In genomic region chr7:87934699-87935372, GRCh38 we compare ENCODE assay signal across 8 cellular contexts. TPM values are rescaled to one million over a fixed set of nuclear protein-coding genes. Genes with fewer than 3 reads are reported as not detected.
DNase-seq lines count a peak whose midpoint lies in the region; ATAC-seq, FAIRE-seq and TF ChIP-seq lines count a peak whose summit lies in the region.

No MANE protein-coding gene starts in this region.

- no peak overlapping the region for H2BK120ac ChIP-seq in H9 (ENCODE audit: low read depth, low read length, poor library complexity, severe bottlenecking)

- DNase-seq in Daoy (ENCODE audit: low read depth) (peak; percentile 29), H9 (peak; percentile 35), NCI-H774 (lab: John Stamatoyannopoulos, UW) (peak; percentile 7), K562 (ENCODE audit: extremely low read depth in 1 of 4, low spot score in 3 of 4) (no peak)

- H4K20me1 ChIP-seq in H9 (ENCODE audit: control insufficient read depth, insufficient read depth, insufficient read length) (no peaks in the 10 kb centered on the region), K562 (replicated peaks; ENCODE audit: control insufficient read depth, insufficient read depth, low read length) (no peaks in the 10 kb centered on the region)

- no peak overlapping the region for H2BK20ac ChIP-seq in H9 (ENCODE audit: low read depth, low read length, poor library complexity, severe bottlenecking)

- no peak overlapping the region for H3K4ac ChIP-seq in H9 (ENCODE audit: low read depth, low read length)

- H3K79me1 ChIP-seq in H9 (ENCODE audit: insufficient read depth, low read depth, low read length, poor library complexity, severe bottlenecking), result no peaks in the 10 kb centered on the region

- no peak overlapping the region for H3K23ac ChIP-seq in H9 (ENCODE audit: insufficient read length, low read depth, low read length)

- no peak overlapping the region for H2BK12ac ChIP-seq in H9 (ENCODE audit: insufficient read length, low read depth, low read length)

- in situ Hi-C loops in K562 (cut with MboI), result no loop called here

- peak overlapping the region; percentile 85 to 94 for H3K4me3 Mint-ChIP-seq in H9

- BruUV-seq in K562 (replicated peaks; lab: Mats Ljungman, UMichigan), result no TSS peak

- no peaks in the 10 kb centered on the region for H3K9me1 ChIP-seq in K562 (ENCODE audit: control insufficient read depth, insufficient read depth, low read length)

- TF ChIP-seq EP300 in K562 (IDR thresholded peaks at IDR 0.05; ENCODE audit: low read length), result no peak

- no peak overlapping the region for H4K8ac ChIP-seq in H9 (replicated peaks; ENCODE audit: insufficient read length, low read depth, low read length)

- H3K9me3 Mint-ChIP-seq in H9, result no peaks in the 10 kb centered on the region

- peak overlapping the region; percentile 87 for H3K4me2 ChIP-seq in H9 (ENCODE audit: insufficient read depth, insufficient read length, low read length)
- H3K4me2 ChIP-seq in K562 (ENCODE audit: insufficient read depth, low read length), result no peak overlapping the region
- peak overlapping the region; percentile 95 for H3K4me2 ChIP-seq in skeletal muscle satellite cell (ENCODE audit: low read length)

- H3K27me3 ChIP-seq in H9 (ENCODE audit: insufficient read depth, low read length) (no peaks in the 10 kb centered on the region), K562 (ENCODE audit: control insufficient read depth in 2 of 2, insufficient read depth in 2 of 2, low read length in 2 of 2) (peaks cover 0 to 16% of the 10 kb centered on the region in 2 experiments; a peak in 2 of 5 replicates), iPS-20b (ENCODE audit: insufficient read depth, low read length) (peaks cover 16% of the 10 kb centered on the region), skeletal muscle satellite cell (ENCODE audit: control insufficient read depth, insufficient read depth, low read length) (peaks cover 16% of the 10 kb centered on the region)

- POLR2A ChIA-PET in K562 (lab: Yijun Ruan, JAX), result interaction anchor here (0.6 to 1.3 kb wide), 2 partner anchors 28 to 41 kb away, joined by 3 read pairs; no protein-coding TSS in a partner anchor

- peaks cover 24% of the 10 kb centered on the region for H3K27me3 Mint-ChIP-seq in H9 (ENCODE audit: low read depth)

- H3K9ac ChIP-seq in H9 (ENCODE audit: extremely low read depth, insufficient read length, low read length) (peak overlapping the region; percentile 48), K562 (ENCODE audit: insufficient read depth in 1 of 2, low read depth in 2 of 2, low read length in 2 of 2) (no peak overlapping the region), iPS-20b (ENCODE audit: low read depth, low read length) (peak overlapping the region; percentile 84), skeletal muscle satellite cell (ENCODE audit: low read depth, low read length) (peak overlapping the region; percentile 53)

- no peak overlapping the region for H2AK5ac ChIP-seq in H9 (ENCODE audit: insufficient read length, low read length)

- ATAC-seq in K562 (no peak), GM18873 (IDR thresholded peaks at IDR 0.05; ENCODE audit: low FRiP score, unreplicated experiment) (no peak), HG02970 (IDR thresholded peaks at IDR 0.05; ENCODE audit: low FRiP score, unreplicated experiment) (no peak)

- no peak for TF ChIP-seq CTCF in H9 (conservative IDR thresholded peaks at IDR 0.05)
- no peak for TF ChIP-seq CTCF in K562 (IDR thresholded peaks at IDR 0.05 in 2 of 3, conservative IDR thresholded peaks at IDR 0.05 in 1 of 3; ENCODE audit: insufficient read depth in 2 of 3, low read depth in 1 of 3, low read length in 3 of 3)

- no peak overlapping the region for H3K56ac ChIP-seq in H9 (ENCODE audit: insufficient read length, low read depth, low read length)

- H4K5ac ChIP-seq in H9 (ENCODE audit: insufficient read length, low read depth, low read length), result no peak overlapping the region

- no peak overlapping the region for H2AFZ ChIP-seq in H9 (ENCODE audit: low read length)
- no peak overlapping the region for H2AFZ ChIP-seq in K562 (ENCODE audit: low read depth, low read length)

- no peaks in the 10 kb centered on the region for H3K36me3 ChIP-seq in K562 (ENCODE audit: control insufficient read depth, insufficient read depth, low read length)
- H3K36me3 ChIP-seq in iPS-20b (ENCODE audit: insufficient read depth, low read depth, low read length), result peaks cover 14% of the 10 kb centered on the region; the same call in 1 of the 2 replicates
- no peaks in the 10 kb centered on the region for H3K36me3 ChIP-seq in skeletal muscle satellite cell (ENCODE audit: insufficient read depth, low read length)

- TF ChIP-seq RAD21 in K562 (CRISPR knock-in tag; conservative IDR thresholded peaks at IDR 0.05 in 1 of 2, IDR thresholded peaks at IDR 0.05 in 1 of 2), result no peak

- peaks cover 8% of the 10 kb centered on the region in 2 experiments for H3K4me1 Mint-ChIP-seq in H9

- peaks cover 10% of the 10 kb centered on the region for H3K23me2 ChIP-seq in H9 (ENCODE audit: insufficient read length, low read depth, low read length, poor library complexity, severe bottlenecking)

- intact Hi-C loops in K562 (cut with micrococcal nuclease), result no loop called here

- no peaks in the 10 kb centered on the region for H3K79me2 ChIP-seq in H9 (ENCODE audit: insufficient read depth, low read length)
- no peaks in the 10 kb centered on the region for H3K79me2 ChIP-seq in K562 (ENCODE audit: control insufficient read depth, insufficient read depth, low read length)

- no peak overlapping the region for H4K91ac ChIP-seq in H9 (ENCODE audit: insufficient read length, low read depth, low read length)

- H3K9me3 ChIP-seq in H9 (ENCODE audit: control insufficient read depth, low read depth, low read length) (no peaks in the 10 kb centered on the region), K562 (replicated peaks; ENCODE audit: control insufficient read depth, insufficient read depth, low read depth, low read length) (no peaks in the 10 kb centered on the region), iPS-20b (ENCODE audit: insufficient read depth, low read depth, low read length) (no peaks in the 10 kb centered on the region), skeletal muscle satellite cell (replicated peaks; ENCODE audit: low read length) (no peaks in the 10 kb centered on the region)

- FAIRE-seq in K562 (lab: Jason Lieb, UNC), result no peak

- peak overlapping the region; percentile 46; the same call in 1 of the 2 replicates for H3K4me3 ChIP-seq in K562
- H3K4me3 ChIP-seq in iPS-20b (ENCODE audit: low read length), result peak overlapping the region; percentile 90
- peak overlapping the region; percentile 86 for H3K4me3 ChIP-seq in skeletal muscle satellite cell (ENCODE audit: low read length)

- no peak overlapping the region for H3T11ph ChIP-seq in H9 (ENCODE audit: low read length)

- H3K4me1 ChIP-seq in H9 (ENCODE audit: insufficient read depth, low read length) (no peaks in the 10 kb centered on the region), K562 (replicated peaks in 1 of 2; ENCODE audit: control insufficient read depth in 2 of 2, insufficient read depth in 2 of 2, low read length in 2 of 2) (peaks cover 0 to 13% of the 10 kb centered on the region in 2 experiments; a peak in 2 of 5 replicates), iPS-20b (ENCODE audit: insufficient read depth, low read length) (no peaks in the 10 kb centered on the region), skeletal muscle satellite cell (ENCODE audit: control insufficient read depth, insufficient read depth, low read length) (peaks cover 9% of the 10 kb centered on the region)

- no CpG with 5 or more reads among the region's 47 CpGs for WGBS in H9 (ENCODE audit: extremely low coverage, insufficient read length, low lambda C conversion rate)
- 24% methylated on average over 18 of the region's 47 CpGs for WGBS in K562 (ENCODE audit: insufficient coverage, low coverage, missing lambda C conversion rate)

- no peak for TF ChIP-seq POLR2A in K562 (conservative IDR thresholded peaks at IDR 0.05)

- H3K27ac Mint-ChIP-seq in H9, result peak overlapping the region in 2 of 3 experiments; percentile 91 to 92; a peak in 4 of 7 replicates

- no peak overlapping the region for H3K27ac ChIP-seq in H9 (ENCODE audit: insufficient read length, low read depth, low read length)
- no peak overlapping the region for H3K27ac ChIP-seq in K562 (ENCODE audit: extremely low read depth, low read depth, low read length)
- H3K27ac ChIP-seq in iPS-20b (ENCODE audit: low read length), result no peak overlapping the region

- no peak overlapping the region for H2BK15ac ChIP-seq in H9 (ENCODE audit: low read depth, low read length)

- H3K18ac ChIP-seq in H9 (ENCODE audit: insufficient read length, low read depth, low read length), result no peak overlapping the region

- H3K36me3 Mint-ChIP-seq in H9 (ENCODE audit: insufficient read depth in 1 of 3, low read depth in 3 of 3), result peaks cover 6 to 10% (median 9%) of the 10 kb centered on the region in 3 experiments; a peak in 4 of 7 replicates

- no peak overlapping the region for H2BK5ac ChIP-seq in H9 (ENCODE audit: insufficient read length, low read length)

- peak overlapping the region; percentile 41; the same call in 1 of the 2 replicates for H3K14ac ChIP-seq in H9 (ENCODE audit: insufficient read depth, low read length)

- CTCF ChIA-PET in K562 (lab: Yijun Ruan, JAX; ENCODE audit: low intra/inter-chr PET ratio), result no interaction called here

RNA-seq across cellular contexts. Expression of gene ADAM22, which starts 0.8 kb away (rescaled TPM):
- total RNA-seq in Daoy (2014; rRNA removed; shearing (Covaris generic)), result 2.6 and 3.0 TPM in 2 replicates
- 8.6 and 8.7 TPM in 2 replicates for total RNA-seq in H9 (2021)
- 0.56 and 0.70 TPM in 2 replicates for total RNA-seq in K562 (2011; cell fraction: chromatin; rRNA removed; ENCODE audit: low replicate concordance)
- 0.13 and 0.17 TPM in 2 replicates for total RNA-seq in K562 (2011; cell fraction: nucleolus; rRNA removed)
- 0.53 and 0.73 TPM in 2 replicates for total RNA-seq in K562 (2011; cell fraction: nucleoplasm; rRNA removed)
- 0.09 and 0.33 TPM in 2 replicates for total RNA-seq in K562 (2014; rRNA removed)
- total RNA-seq in K562 (2014; rRNA removed; fragmentation: Illumina TruSeq; extraction: Trizol), result 0.18 and 0.29 TPM in 2 replicates
- 0.58 and 0.83 TPM in 2 replicates for total RNA-seq in K562 (2015; rRNA removed; fragmentation: Illumina TruSeq; extraction: Trizol)
- total RNA-seq in K562 (2021), result 0.18 and 0.40 TPM in 2 replicates
- 0.24 and 0.49 TPM in 2 replicates for polyA plus RNA-seq in K562 (2011; rRNA removed)
- 0.07 and 0.15 TPM in 2 replicates for polyA plus RNA-seq in K562 (2011; cell fraction: cytosol; rRNA removed)
- polyA plus RNA-seq in K562 (2011; cell fraction: nucleus; rRNA removed), result 0.84 and 1.2 TPM in 2 replicates
- polyA plus RNA-seq in K562 (2012), result 0.23 and 0.25 TPM in 2 replicates
- polyA plus RNA-seq in K562 (2014; fragmentation: Illumina TruSeq; extraction: Trizol), result 0.12 and 0.36 TPM in 2 replicates
- polyA plus RNA-seq in K562 (2014; fragmentation: Nextera tagmentation; extraction: Ambion mirVana), result under 1 TPM; 0.01 to 0.03 TPM
- 0.05 and 0.07 TPM in 2 replicates for polyA plus RNA-seq in K562 (2014; rRNA removed)
- 1.1 and 1.9 TPM in 2 replicates for polyA minus RNA-seq in K562 (2011; rRNA and poly(A)+ RNA removed)
- 1.4 TPM in 1 of 2 replicates, not detected in the other for polyA minus RNA-seq in K562 (2011; cell fraction: cytosol; rRNA and poly(A)+ RNA removed)
- polyA minus RNA-seq in K562 (2011; cell fraction: nucleus; rRNA and poly(A)+ RNA removed), result 1.2 and 1.9 TPM in 2 replicates
- total RNA-seq in skeletal muscle satellite cell (2012; rRNA removed), result under 0.01 and 0.25 TPM in 2 replicates

RNA-seq across cellular contexts. Expression of gene DBF4, which starts 58.5 kb away (rescaled TPM):
- total RNA-seq in Daoy (2014; rRNA removed; shearing (Covaris generic)), result 51.5 and 87.8 TPM in 2 replicates
- total RNA-seq in H9 (2021), result 75.9 TPM in 2 replicates
- total RNA-seq in K562 (2011; cell fraction: chromatin; rRNA removed; ENCODE audit: low replicate concordance), result 49.4 and 110 TPM in 2 replicates
- total RNA-seq in K562 (2011; cell fraction: nucleolus; rRNA removed), result 37.6 and 41.4 TPM in 2 replicates
- total RNA-seq in K562 (2011; cell fraction: nucleoplasm; rRNA removed), result 56.9 and 57.0 TPM in 2 replicates
- total RNA-seq in K562 (2014; rRNA removed), result 106 and 132 TPM in 2 replicates
- 134 and 156 TPM in 2 replicates for total RNA-seq in K562 (2014; rRNA removed; fragmentation: Illumina TruSeq; extraction: Trizol)
- 139 and 145 TPM in 2 replicates for total RNA-seq in K562 (2015; rRNA removed; fragmentation: Illumina TruSeq; extraction: Trizol)
- total RNA-seq in K562 (2021), result 104 and 105 TPM in 2 replicates
- polyA plus RNA-seq in K562 (2011; rRNA removed), result 25.9 and 37.8 TPM in 2 replicates
- polyA plus RNA-seq in K562 (2011; cell fraction: cytosol; rRNA removed), result 9.1 and 12.5 TPM in 2 replicates
- polyA plus RNA-seq in K562 (2011; cell fraction: nucleus; rRNA removed), result 24.3 and 24.5 TPM in 2 replicates
- polyA plus RNA-seq in K562 (2012), result 51.2 and 79.2 TPM in 2 replicates
- polyA plus RNA-seq in K562 (2014; fragmentation: Illumina TruSeq; extraction: Trizol), result 81.5 and 106 TPM in 2 replicates
- 10 to 100 TPM; 38.4 to 43.5 TPM for polyA plus RNA-seq in K562 (2014; fragmentation: Nextera tagmentation; extraction: Ambion mirVana)
- polyA plus RNA-seq in K562 (2014; rRNA removed), result 56.2 and 67.4 TPM in 2 replicates
- polyA minus RNA-seq in K562 (2011; rRNA and poly(A)+ RNA removed), result 27.5 and 30.3 TPM in 2 replicates
- 20.8 and 22.8 TPM in 2 replicates for polyA minus RNA-seq in K562 (2011; cell fraction: cytosol; rRNA and poly(A)+ RNA removed)
- 63.8 and 64.0 TPM in 2 replicates for polyA minus RNA-seq in K562 (2011; cell fraction: nucleus; rRNA and poly(A)+ RNA removed)
- 30.8 and 34.0 TPM in 2 replicates for total RNA-seq in skeletal muscle satellite cell (2012; rRNA removed)

RNA-seq across cellular contexts. Expression of gene SLC25A40, which starts 58.7 kb away (rescaled TPM):
- total RNA-seq in Daoy (2014; rRNA removed; shearing (Covaris generic)), result 17.0 and 19.6 TPM in 2 replicates
- total RNA-seq in H9 (2021) (10.4 and 14.5 TPM in 2 replicates), K562 (2014; rRNA removed) (6.7 and 9.9 TPM in 2 replicates), K562 (2014; rRNA removed; fragmentation: Illumina TruSeq; extraction: Trizol) (28.1 and 31.1 TPM in 2 replicates), K562 (2015; rRNA removed; fragmentation: Illumina TruSeq; extraction: Trizol) (25.0 and 26.5 TPM in 2 replicates), K562 (2021) (39.6 and 43.2 TPM in 2 replicates)
- 23.2 and 75.9 TPM in 2 replicates for total RNA-seq in K562 (2011; cell fraction: chromatin; rRNA removed; ENCODE audit: low replicate concordance)
- 11.2 and 11.7 TPM in 2 replicates for total RNA-seq in K562 (2011; cell fraction: nucleolus; rRNA removed)
- total RNA-seq in K562 (2011; cell fraction: nucleoplasm; rRNA removed), result 22.0 and 43.4 TPM in 2 replicates
- polyA plus RNA-seq in K562 (2011; rRNA removed) (34.4 and 44.0 TPM in 2 replicates), K562 (2014; fragmentation: Illumina TruSeq; extraction: Trizol) (26.0 and 26.6 TPM in 2 replicates), K562 (2014; fragmentation: Nextera tagmentation; extraction: Ambion mirVana) (10 to 100 TPM; 19.0 to 25.1 TPM), K562 (2014; rRNA removed) (17.9 and 21.2 TPM in 2 replicates)
- polyA plus RNA-seq in K562 (2011; cell fraction: cytosol; rRNA removed), result 7.2 and 13.2 TPM in 2 replicates
- 35.6 and 37.3 TPM in 2 replicates for polyA plus RNA-seq in K562 (2011; cell fraction: nucleus; rRNA removed)
- 32.7 and 45.5 TPM in 2 replicates for polyA plus RNA-seq in K562 (2012)
- 26.6 and 29.1 TPM in 2 replicates for polyA minus RNA-seq in K562 (2011; rRNA and poly(A)+ RNA removed)
- 12.8 and 13.7 TPM in 2 replicates for polyA minus RNA-seq in K562 (2011; cell fraction: cytosol; rRNA and poly(A)+ RNA removed)
- 35.0 and 41.9 TPM in 2 replicates for polyA minus RNA-seq in K562 (2011; cell fraction: nucleus; rRNA and poly(A)+ RNA removed)
- 5.6 and 9.2 TPM in 2 replicates for total RNA-seq in skeletal muscle satellite cell (2012; rRNA removed)

Comparison
In these comparisons a context has a peak if more than half of its experiments do, and no peak if none do; other contexts are left out.
1. DNase-seq: peak in Daoy (single experiment), H9 (single experiment) and NCI-H774 (single experiment); none in K562 (0 of 4).
2. H3K9ac ChIP-seq: peak in H9 (single experiment), iPS-20b (single experiment) and skeletal muscle satellite cell (single experiment); none in K562 (0 of 2).
3. Peak in every context shown above with its lines, with median percentiles within 50 percentile points of each other: H3K4me3 ChIP-seq.